ENCODE assay signal across 1 cellular context in genomic region chr17:10156579-10157488, GRCh38.
TF ChIP-seq lines count a peak whose summit lies in the region.

No MANE protein-coding gene starts in this region.

TF ChIP-seq in GM23338, 12 proteins besides CTCF, POLR2A, EP300 and RAD21 (continued from another document):
- no peak for TF ChIP-seq REST (IDR thresholded peaks at IDR 0.05; ENCODE audit: unreplicated experiment)
- TF ChIP-seq ZNF114 (CRISPR knock-in tag; IDR thresholded peaks at IDR 0.05): no peak
- TF ChIP-seq NANOG (IDR thresholded peaks at IDR 0.05; ENCODE audit: borderline replicate concordance): no peak
